Comparison of ENCODE assay signal across 11 cellular contexts in genomic region chr7:64890761-64891666, GRCh38. TPM values are rescaled to one million over a fixed set of nuclear protein-coding genes. Genes with fewer than 3 reads are reported as not detected.
DNase-seq lines count a peak whose midpoint lies in the region; ATAC-seq and TF ChIP-seq lines count a peak whose summit lies in the region.
"Had no signal": no experiment of that assay in that cellular context is flagged by ENCODE, and none has a peak within 500 bp of the region (broad histone marks: within the 10 kb centered on the region; RNA-seq: fewer than 3 reads in every experiment).

No MANE protein-coding gene starts in this region.

- no peak overlapping the region for H3K27ac Mint-ChIP-seq in HFFc6
- H3K27ac Mint-ChIP-seq: activated T-helper 17 cell treated with anti-CD3 and anti-CD28 coated beads, Interleukin-2, amount 50 U/mL, for 72 hours had no signal

- H3K27me3 ChIP-seq in esophagus squamous epithelium, result peaks cover 0 to 13% (median 0%) of the 10 kb centered on the region in 4 donors
- peaks cover 0 to 25% of the 10 kb centered on the region in 2 donors for H3K27me3 ChIP-seq in tibial nerve
- H3K27me3 ChIP-seq: body of pancreas, SJCRH30 had no signal

- H3K36me3 ChIP-seq in esophagus squamous epithelium (peaks cover 0 to 12% (median 0%) of the 10 kb centered on the region in 3 donors), tibial nerve (no peaks in the 10 kb centered on the region)
- H3K36me3 ChIP-seq: SJCRH30 had no signal

- H3K9me3 Mint-ChIP-seq in HFFc6, result no peaks in the 10 kb centered on the region
- H3K9me3 Mint-ChIP-seq: activated T-helper 17 cell treated with anti-CD3 and anti-CD28 coated beads, Interleukin-2, amount 50 U/mL, for 72 hours had no signal

- H3K9me3 ChIP-seq in esophagus squamous epithelium (no peaks in the 10 kb centered on the region), tibial nerve (no peaks in the 10 kb centered on the region)
- H3K9me3 ChIP-seq: body of pancreas, SJCRH30 had no signal

- no peaks in the 10 kb centered on the region for H3K4me1 Mint-ChIP-seq in HFFc6 (ENCODE audit: low read depth)

- H3K4me1 ChIP-seq in esophagus squamous epithelium (peaks cover 28 to 63% (median 37%) of the 10 kb centered on the region in 3 donors), tibial nerve (peaks cover 0 to 35% (median 11%) of the 10 kb centered on the region in 4 donors)
- H3K4me1 ChIP-seq: SJCRH30 had no signal

- no peak overlapping the region for H3K4me3 Mint-ChIP-seq in HFFc6
- H3K4me3 Mint-ChIP-seq: activated T-helper 17 cell treated with anti-CD3 and anti-CD28 coated beads, Interleukin-2, amount 50 U/mL, for 72 hours had no signal

- intact Hi-C loops in esophagus squamous epithelium (cut with DNase I), result no loop called here

- DNase-seq in HFFc6, result peak; percentile 7
- DNase-seq in esophagus squamous epithelium (lab: John Stamatoyannopoulos, UW), result no peak
- no peak for DNase-seq in MV-4-11 (lab: John Stamatoyannopoulos, UW)
- DNase-seq in tibial nerve (ENCODE audit: low spot score in 2 of 2), result no peak
- DNase-seq in SIG-M5 treated with dmso at 0.1 percent for 504 hours (lab: John Stamatoyannopoulos, UW; ENCODE audit: unreplicated experiment), result no peak
- DNase-seq: NCI-H1105 treated with DMSO at 0.1 percent for 48 hours, SJCRH30 had no signal

- no peak for TF ChIP-seq POLR2A in esophagus squamous epithelium (IDR thresholded peaks at IDR 0.05)
- TF ChIP-seq POLR2A in tibial nerve (IDR thresholded peaks at IDR 0.05), result no peak

- H3K27me3 Mint-ChIP-seq in HFFc6 (ENCODE audit: insufficient read depth), result peaks cover 27% of the 10 kb centered on the region

- peak; percentile 49 for ATAC-seq in SK-N-SH treated with all-trans-retinoic acid at 6 μM for 48 hours
- ATAC-seq: body of pancreas had no signal

- WGBS in esophagus squamous epithelium, 2 donors, result 28 to 42% methylated on average over 2 to 3 of the region's 3 CpGs
- 28 to 46% methylated on average over 3 of the region's 3 CpGs for WGBS in tibial nerve, 2 donors

- no peaks in the 10 kb centered on the region for H3K36me3 Mint-ChIP-seq in HFFc6 (ENCODE audit: low read depth)

- TF ChIP-seq CTCF in HFFc6 (IDR thresholded peaks at IDR 0.05) (no peak), esophagus squamous epithelium (IDR thresholded peaks at IDR 0.05) (no peak), tibial nerve (IDR thresholded peaks at IDR 0.05) (no peak)

- H3K27ac ChIP-seq in esophagus squamous epithelium (peak overlapping the region; percentile 68 to 89 (median 83)), skin epidermis (peak overlapping the region in 13 of 21 experiments; percentile 16 to 86 (median 60)), tibial nerve (no peak overlapping the region)
- H3K27ac ChIP-seq: body of pancreas, SJCRH30 had no signal

- H3K4me3 ChIP-seq in esophagus squamous epithelium (no peak overlapping the region), skin epidermis (no peak overlapping the region), tibial nerve (no peak overlapping the region)
- H3K4me3 ChIP-seq: body of pancreas, SJCRH30 had no signal

- TF ChIP-seq EP300 in tibial nerve (IDR thresholded peaks at IDR 0.05), result no peak

TF ChIP-seq in SK-N-SH treated with all-trans-retinoic acid at 6 μM for 48 hours, 23 proteins besides CTCF, POLR2A, EP300 and RAD21:
- no peak for TF ChIP-seq ZFP30 (CRISPR knock-in tag; IDR thresholded peaks at IDR 0.05)
- TF ChIP-seq CSDC2 (CRISPR knock-in tag; IDR thresholded peaks at IDR 0.05), result no peak
- TF ChIP-seq ESRRG (CRISPR knock-in tag; IDR thresholded peaks at IDR 0.05), result no peak
- TF ChIP-seq CSRNP3 (CRISPR knock-in tag; IDR thresholded peaks at IDR 0.05), result no peak
- TF ChIP-seq TSHZ2 (CRISPR knock-in tag; IDR thresholded peaks at IDR 0.05), result no peak
- no peak for TF ChIP-seq TCF4 (CRISPR knock-in tag; IDR thresholded peaks at IDR 0.05; ENCODE audit: borderline replicate concordance)
- TF ChIP-seq ZNF8 (CRISPR knock-in tag; IDR thresholded peaks at IDR 0.05), result no peak
- no peak for TF ChIP-seq ZNF565 (CRISPR knock-in tag; conservative IDR thresholded peaks at IDR 0.05; ENCODE audit: low read depth)
- TF ChIP-seq PPARA (CRISPR knock-in tag; IDR thresholded peaks at IDR 0.05; ENCODE audit: borderline replicate concordance), result no peak
- no peak for TF ChIP-seq RARB (CRISPR knock-in tag; IDR thresholded peaks at IDR 0.05)
- no peak for TF ChIP-seq TOX (CRISPR knock-in tag; IDR thresholded peaks at IDR 0.05; ENCODE audit: borderline replicate concordance)
- no peak for TF ChIP-seq CREB5 (CRISPR knock-in tag; IDR thresholded peaks at IDR 0.05; ENCODE audit: low read depth)
- no peak for TF ChIP-seq ARNTL (CRISPR knock-in tag; IDR thresholded peaks at IDR 0.05; ENCODE audit: borderline replicate concordance, low read depth)
- TF ChIP-seq OSR1 (CRISPR knock-in tag; IDR thresholded peaks at IDR 0.05), result no peak
- no peak for TF ChIP-seq PATZ1 (CRISPR knock-in tag; IDR thresholded peaks at IDR 0.05; ENCODE audit: borderline replicate concordance)
- no peak for TF ChIP-seq GLIS3 (CRISPR knock-in tag; IDR thresholded peaks at IDR 0.05)
- no peak for TF ChIP-seq ZFP3 (CRISPR knock-in tag; IDR thresholded peaks at IDR 0.05)
- TF ChIP-seq SNAI2 (CRISPR knock-in tag; IDR thresholded peaks at IDR 0.05), result no peak
- TF ChIP-seq ZNF70 (CRISPR knock-in tag; IDR thresholded peaks at IDR 0.05), result no peak

RNA-seq across cellular contexts. Expression of gene ZNF273, which starts 12.1 kb away (rescaled TPM):
- 1 to 10 TPM; 1.2 to 2.5 (median 2.0) TPM for total RNA-seq in HFFc6 (2021; fragmentation: NEBNext Ultra II Directional; extraction: Animal tissue kit (Norgen Biotek cat#: 25700))
- total RNA-seq in esophagus squamous epithelium (10 to 100 TPM in 3 of 4 donors, 1 to 10 TPM in 1; 8.0 to 43.3 (median 14.0) TPM), tibial nerve (10 to 100 TPM in 3 of 4 donors, 1 to 10 TPM in 1; 3.0 to 19.8 (median 13.2) TPM)

Comparison
In these comparisons a context has a peak if more than half of its experiments do, and no peak if none do; other contexts are left out.
1. H3K27ac ChIP-seq: peak in esophagus squamous epithelium (4 of 4) and skin epidermis (13 of 21); none in tibial nerve (0 of 4).